In genomic region chr2:60567919-60568874, GRCh38 we compare ENCODE assay signal across 1 cellular context.
TF ChIP-seq lines count a peak whose summit lies in the region.

No MANE protein-coding gene starts in this region.

TF ChIP-seq in GM23338, 12 proteins besides CTCF, POLR2A, EP300 and RAD21:
- no peak for TF ChIP-seq STAT1 (IDR thresholded peaks at IDR 0.05; ENCODE audit: unreplicated experiment)
- TF ChIP-seq EZH2 (IDR thresholded peaks at IDR 0.05; ENCODE audit: low read depth, unreplicated experiment) = no peak
- TF ChIP-seq ZNF331 (CRISPR knock-in tag; IDR thresholded peaks at IDR 0.05; ENCODE audit: low read depth) = no peak
- TF ChIP-seq JUNB (IDR thresholded peaks at IDR 0.05; ENCODE audit: unreplicated experiment) = no peak
- no peak for TF ChIP-seq ZNF114 (CRISPR knock-in tag; IDR thresholded peaks at IDR 0.05)
- TF ChIP-seq POLR2AphosphoS5 (IDR thresholded peaks at IDR 0.05; ENCODE audit: low read depth) = no peak
- no peak for TF ChIP-seq EZH2phosphoT487 (IDR thresholded peaks at IDR 0.05; ENCODE audit: unreplicated experiment)
- TF ChIP-seq CREB1 (CRISPR knock-in tag; IDR thresholded peaks at IDR 0.05; ENCODE audit: low read depth) = no peak
- TF ChIP-seq ETS1 (IDR thresholded peaks at IDR 0.05) = no peak
- TF ChIP-seq REST (IDR thresholded peaks at IDR 0.05; ENCODE audit: unreplicated experiment) = no peak
- TF ChIP-seq ZNF462 (CRISPR knock-in tag; IDR thresholded peaks at IDR 0.05) = no peak
- TF ChIP-seq NANOG (IDR thresholded peaks at IDR 0.05; ENCODE audit: borderline replicate concordance) = no peak
